8 cellular contexts compared by ENCODE assay signal in the genomic region with DNA sequence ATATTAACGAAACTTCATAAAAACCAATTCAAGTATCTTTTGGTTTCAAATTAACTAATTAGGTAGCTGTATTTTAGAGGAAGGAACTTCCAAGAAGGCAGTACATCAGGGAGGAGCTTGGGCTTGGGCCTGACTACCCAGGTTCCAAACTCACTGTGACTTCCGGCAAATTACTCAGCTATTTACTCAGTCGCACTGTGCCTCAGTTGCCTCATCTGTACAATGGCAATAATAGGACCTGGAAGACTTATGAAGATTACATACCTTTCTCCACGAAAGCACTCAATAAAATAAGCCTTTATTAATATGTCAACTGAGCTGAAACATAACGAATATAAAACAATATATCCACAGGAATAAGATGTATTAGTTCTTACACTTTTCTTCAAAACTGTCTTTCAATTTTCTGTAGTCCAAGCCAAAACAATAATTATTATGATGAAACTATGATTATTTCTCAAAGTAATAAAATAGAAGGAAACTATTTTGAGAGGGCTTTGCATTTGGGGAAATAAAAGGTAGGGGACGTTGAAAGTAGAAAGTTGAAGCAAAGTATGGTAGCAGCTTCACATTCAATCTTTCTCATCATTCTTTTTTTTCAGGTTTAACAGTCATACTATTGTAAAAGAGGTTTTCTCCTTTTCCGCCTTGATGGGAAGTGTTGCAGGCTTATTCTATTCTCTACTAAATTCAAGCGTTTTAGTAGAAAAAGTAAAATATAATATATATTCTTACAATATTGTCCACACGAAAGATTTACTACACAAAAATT. TPM values are rescaled to one million over a fixed set of nuclear protein-coding genes. Genes with fewer than 3 reads are reported as not detected.
A peak's percentile ranks its signal among the peaks of the same experiment; 100 is the strongest.
DNase-seq lines count a peak whose midpoint lies in the region; ATAC-seq and TF ChIP-seq lines count a peak whose summit lies in the region.

No MANE protein-coding gene starts in this region.

- peaks cover 4% of the 10 kb centered on the region; the same call in 1 of the 2 replicates for H3F3A ChIP-seq in SU-DHL-6 (ENCODE audit: insufficient read depth)

- no peaks in the 10 kb centered on the region for H3K4me1 ChIP-seq in fibroblast of lung (ENCODE audit: control insufficient read depth, extremely low read depth, insufficient read depth, low read length)

- H3K4me2 ChIP-seq in SU-DHL-6 (ENCODE audit: low read depth, low read length, poor library complexity, severe bottlenecking) (peak overlapping the region; percentile 87), fibroblast of lung (ENCODE audit: extremely low read depth, insufficient read depth, low read length) (peak overlapping the region; percentile 72)

- ATAC-seq in GM19023 (IDR thresholded peaks at IDR 0.05; ENCODE audit: unreplicated experiment) (no peak), GM21390 (IDR thresholded peaks at IDR 0.05; ENCODE audit: unreplicated experiment) (no peak)

- H4K20me1 ChIP-seq in SU-DHL-6 (ENCODE audit: low read depth, low read length): no peaks in the 10 kb centered on the region
- no peaks in the 10 kb centered on the region for H4K20me1 ChIP-seq in fibroblast of lung (ENCODE audit: control insufficient read depth, extremely low read depth, insufficient read depth, low read length)

- H3K79me2 ChIP-seq in SU-DHL-6 (ENCODE audit: insufficient read depth, low read length) (no peaks in the 10 kb centered on the region), fibroblast of lung (ENCODE audit: control insufficient read depth, insufficient read depth, low read length) (no peaks in the 10 kb centered on the region)

- H2AFZ ChIP-seq in SU-DHL-6 (ENCODE audit: low read depth, low read length, severe bottlenecking) (peak overlapping the region; percentile 88), fibroblast of lung (ENCODE audit: low read length) (peak overlapping the region; percentile 83)

- H3K36me3 ChIP-seq in SU-DHL-6 (ENCODE audit: low read length) (no peaks in the 10 kb centered on the region), fibroblast of lung (ENCODE audit: control insufficient read depth, insufficient read depth, low read length) (no peaks in the 10 kb centered on the region)

- H3K9me2 ChIP-seq in SU-DHL-6 (replicated peaks; ENCODE audit: insufficient read depth, low read length): no peaks in the 10 kb centered on the region

- H3K27ac ChIP-seq in SU-DHL-6 (ENCODE audit: low read depth, low read length): no peak overlapping the region
- no peak overlapping the region for H3K27ac ChIP-seq in fibroblast of lung (ENCODE audit: insufficient read depth, low read length)

- DNase-seq in GM12864 (ENCODE audit: low read depth): no peak
- DNase-seq in fibroblast of lung (ENCODE audit: low read depth in 2 of 2): no peak
- no peak for DNase-seq in retinal pigment epithelial cell (ENCODE audit: low read depth)
- DNase-seq in NCI-H2196 treated with DMSO at 0.1 percent for 48 hours (lab: John Stamatoyannopoulos, UW; ENCODE audit: unreplicated experiment): no peak
- no peak for DNase-seq in HK-2 (ENCODE audit: unreplicated experiment)

- H3K9me3 ChIP-seq in SU-DHL-6 (ENCODE audit: insufficient read depth, low read length) (no peaks in the 10 kb centered on the region), fibroblast of lung (ENCODE audit: control insufficient read depth, insufficient read depth, low read depth, low read length) (no peaks in the 10 kb centered on the region)

- H3K4me3 ChIP-seq in GM12864 (ENCODE audit: low read depth, low read length) (peak overlapping the region; percentile 67; the same call in 1 of the 2 replicates), SU-DHL-6 (ENCODE audit: insufficient read depth, low read length, poor library complexity, severe bottlenecking) (peak overlapping the region; percentile 57), fibroblast of lung (replicated peaks in 1 of 4; ENCODE audit: control extremely low read depth in 1 of 4, insufficient read depth in 1 of 4, low read depth in 3 of 4, low read length in 4 of 4) (peak overlapping the region; percentile 60 to 92 (median 70)), retinal pigment epithelial cell (ENCODE audit: low read length) (peak overlapping the region; percentile 89)

- no peak for TF ChIP-seq CTCF in GM12864 (IDR thresholded peaks at IDR 0.05; ENCODE audit: low read depth, low read length, missing control alignments)
- no peak for TF ChIP-seq CTCF in SU-DHL-6 (IDR thresholded peaks at IDR 0.05; ENCODE audit: insufficient read depth, low read length, poor library complexity, severe bottlenecking)
- TF ChIP-seq CTCF in fibroblast of lung (conservative IDR thresholded peaks at IDR 0.05 in 1 of 2, IDR thresholded peaks at IDR 0.05 in 1 of 2; ENCODE audit: low read depth in 1 of 2, low read length in 2 of 2): no peak
- no peak for TF ChIP-seq CTCF in retinal pigment epithelial cell (conservative IDR thresholded peaks at IDR 0.05; ENCODE audit: low read depth, low read length)

- H3K9ac ChIP-seq in SU-DHL-6 (ENCODE audit: low read length) (peak overlapping the region; percentile 47), fibroblast of lung (ENCODE audit: insufficient read depth, low read length) (peak overlapping the region; percentile 59)

- H3K27me3 ChIP-seq in SU-DHL-6 (ENCODE audit: low read length): no peaks in the 10 kb centered on the region
- H3K27me3 ChIP-seq in fibroblast of lung (ENCODE audit: control insufficient read depth, insufficient read depth, low read length): no peaks in the 10 kb centered on the region

RNA-seq across cellular contexts. Expression of a gene that starts 10.5 kb away (rescaled TPM):
- total RNA-seq in fibroblast of lung: not detected in 2 replicates
- polyA plus RNA-seq in fibroblast of lung: not detected in 2 replicates
- polyA plus RNA-seq in fibroblast of lung (2012): not detected in 2 replicates
- not detected in 2 replicates for polyA minus RNA-seq in fibroblast of lung (ENCODE audit: low replicate concordance)
